Comparison of ENCODE assay signal across 1 cellular context in the genomic region with DNA sequence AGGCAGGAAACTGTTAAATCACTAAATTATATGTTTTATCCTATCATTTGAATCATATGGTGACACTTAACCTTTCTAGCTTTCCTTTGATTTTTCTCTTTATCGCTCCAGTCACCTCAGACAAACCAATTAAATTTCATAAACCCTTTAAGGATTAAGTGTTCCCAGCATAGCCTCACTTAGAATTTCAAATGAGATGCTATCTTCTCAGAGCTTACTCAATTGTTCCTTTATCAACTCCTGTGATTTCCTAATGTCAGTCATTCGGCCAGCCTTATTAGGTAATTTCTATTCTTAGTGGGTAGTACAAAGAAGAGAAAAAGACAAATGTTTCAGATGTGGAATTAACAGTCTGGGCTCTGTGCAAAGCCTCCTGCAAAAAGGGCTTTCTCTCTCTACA.
TF ChIP-seq lines count a peak whose summit lies in the region.

No MANE protein-coding gene starts in this region.

TF ChIP-seq in WTC11, 78 proteins besides CTCF, POLR2A, EP300 and RAD21 (continued from another document):
- TF ChIP-seq, protein P1, sequence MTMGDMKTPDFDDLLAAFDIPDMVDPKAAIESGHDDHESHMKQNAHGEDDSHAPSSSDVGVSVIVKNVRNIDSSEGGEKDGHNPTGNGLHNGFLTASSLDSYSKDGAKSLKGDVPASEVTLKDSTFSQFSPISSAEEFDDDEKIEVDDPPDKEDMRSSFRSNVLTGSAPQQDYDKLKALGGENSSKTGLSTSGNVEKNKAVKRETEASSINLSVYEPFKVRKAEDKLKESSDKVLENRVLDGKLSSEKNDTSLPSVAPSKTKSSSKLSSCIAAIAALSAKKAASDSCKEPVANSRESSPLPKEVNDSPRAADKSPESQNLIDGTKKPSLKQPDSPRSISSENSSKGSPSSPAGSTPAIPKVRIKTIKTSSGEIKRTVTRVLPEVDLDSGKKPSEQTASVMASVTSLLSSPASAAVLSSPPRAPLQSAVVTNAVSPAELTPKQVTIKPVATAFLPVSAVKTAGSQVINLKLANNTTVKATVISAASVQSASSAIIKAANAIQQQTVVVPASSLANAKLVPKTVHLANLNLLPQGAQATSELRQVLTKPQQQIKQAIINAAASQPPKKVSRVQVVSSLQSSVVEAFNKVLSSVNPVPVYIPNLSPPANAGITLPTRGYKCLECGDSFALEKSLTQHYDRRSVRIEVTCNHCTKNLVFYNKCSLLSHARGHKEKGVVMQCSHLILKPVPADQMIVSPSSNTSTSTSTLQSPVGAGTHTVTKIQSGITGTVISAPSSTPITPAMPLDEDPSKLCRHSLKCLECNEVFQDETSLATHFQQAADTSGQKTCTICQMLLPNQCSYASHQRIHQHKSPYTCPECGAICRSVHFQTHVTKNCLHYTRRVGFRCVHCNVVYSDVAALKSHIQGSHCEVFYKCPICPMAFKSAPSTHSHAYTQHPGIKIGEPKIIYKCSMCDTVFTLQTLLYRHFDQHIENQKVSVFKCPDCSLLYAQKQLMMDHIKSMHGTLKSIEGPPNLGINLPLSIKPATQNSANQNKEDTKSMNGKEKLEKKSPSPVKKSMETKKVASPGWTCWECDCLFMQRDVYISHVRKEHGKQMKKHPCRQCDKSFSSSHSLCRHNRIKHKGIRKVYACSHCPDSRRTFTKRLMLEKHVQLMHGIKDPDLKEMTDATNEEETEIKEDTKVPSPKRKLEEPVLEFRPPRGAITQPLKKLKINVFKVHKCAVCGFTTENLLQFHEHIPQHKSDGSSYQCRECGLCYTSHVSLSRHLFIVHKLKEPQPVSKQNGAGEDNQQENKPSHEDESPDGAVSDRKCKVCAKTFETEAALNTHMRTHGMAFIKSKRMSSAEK (CRISPR knock-in tag; IDR thresholded peaks at IDR 0.05; ENCODE audit: borderline replicate concordance), result no peak
- TF ChIP-seq, protein P2, sequence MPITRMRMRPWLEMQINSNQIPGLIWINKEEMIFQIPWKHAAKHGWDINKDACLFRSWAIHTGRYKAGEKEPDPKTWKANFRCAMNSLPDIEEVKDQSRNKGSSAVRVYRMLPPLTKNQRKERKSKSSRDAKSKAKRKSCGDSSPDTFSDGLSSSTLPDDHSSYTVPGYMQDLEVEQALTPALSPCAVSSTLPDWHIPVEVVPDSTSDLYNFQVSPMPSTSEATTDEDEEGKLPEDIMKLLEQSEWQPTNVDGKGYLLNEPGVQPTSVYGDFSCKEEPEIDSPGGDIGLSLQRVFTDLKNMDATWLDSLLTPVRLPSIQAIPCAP (CRISPR knock-in tag; IDR thresholded peaks at IDR 0.05), result no peak
- TF ChIP-seq KAT7 (CRISPR knock-in tag; IDR thresholded peaks at IDR 0.05; ENCODE audit: borderline replicate concordance), result no peak
- TF ChIP-seq, protein P3, sequence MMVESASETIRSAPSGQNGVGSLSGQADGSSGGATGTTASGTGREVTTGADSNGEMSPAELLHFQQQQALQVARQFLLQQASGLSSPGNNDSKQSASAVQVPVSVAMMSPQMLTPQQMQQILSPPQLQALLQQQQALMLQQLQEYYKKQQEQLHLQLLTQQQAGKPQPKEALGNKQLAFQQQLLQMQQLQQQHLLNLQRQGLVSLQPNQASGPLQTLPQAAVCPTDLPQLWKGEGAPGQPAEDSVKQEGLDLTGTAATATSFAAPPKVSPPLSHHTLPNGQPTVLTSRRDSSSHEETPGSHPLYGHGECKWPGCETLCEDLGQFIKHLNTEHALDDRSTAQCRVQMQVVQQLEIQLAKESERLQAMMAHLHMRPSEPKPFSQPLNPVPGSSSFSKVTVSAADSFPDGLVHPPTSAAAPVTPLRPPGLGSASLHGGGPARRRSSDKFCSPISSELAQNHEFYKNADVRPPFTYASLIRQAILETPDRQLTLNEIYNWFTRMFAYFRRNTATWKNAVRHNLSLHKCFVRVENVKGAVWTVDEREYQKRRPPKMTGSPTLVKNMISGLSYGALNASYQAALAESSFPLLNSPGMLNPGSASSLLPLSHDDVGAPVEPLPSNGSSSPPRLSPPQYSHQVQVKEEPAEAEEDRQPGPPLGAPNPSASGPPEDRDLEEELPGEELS (CRISPR knock-in tag; IDR thresholded peaks at IDR 0.05), result no peak
- TF ChIP-seq, protein P4, sequence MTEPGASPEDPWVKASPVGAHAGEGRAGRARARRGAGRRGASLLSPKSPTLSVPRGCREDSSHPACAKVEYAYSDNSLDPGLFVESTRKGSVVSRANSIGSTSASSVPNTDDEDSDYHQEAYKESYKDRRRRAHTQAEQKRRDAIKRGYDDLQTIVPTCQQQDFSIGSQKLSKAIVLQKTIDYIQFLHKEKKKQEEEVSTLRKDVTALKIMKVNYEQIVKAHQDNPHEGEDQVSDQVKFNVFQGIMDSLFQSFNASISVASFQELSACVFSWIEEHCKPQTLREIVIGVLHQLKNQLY (CRISPR knock-in tag; IDR thresholded peaks at IDR 0.05), result no peak
- no peak for TF ChIP-seq EMX1 (CRISPR knock-in tag; IDR thresholded peaks at IDR 0.05)
- no peak for TF ChIP-seq RORB (CRISPR knock-in tag; IDR thresholded peaks at IDR 0.05)
- no peak for TF ChIP-seq ZBTB21 (CRISPR knock-in tag; IDR thresholded peaks at IDR 0.05; ENCODE audit: borderline replicate concordance)
- no peak for TF ChIP-seq HMGA2 (CRISPR knock-in tag; IDR thresholded peaks at IDR 0.05)
- TF ChIP-seq, protein P5, sequence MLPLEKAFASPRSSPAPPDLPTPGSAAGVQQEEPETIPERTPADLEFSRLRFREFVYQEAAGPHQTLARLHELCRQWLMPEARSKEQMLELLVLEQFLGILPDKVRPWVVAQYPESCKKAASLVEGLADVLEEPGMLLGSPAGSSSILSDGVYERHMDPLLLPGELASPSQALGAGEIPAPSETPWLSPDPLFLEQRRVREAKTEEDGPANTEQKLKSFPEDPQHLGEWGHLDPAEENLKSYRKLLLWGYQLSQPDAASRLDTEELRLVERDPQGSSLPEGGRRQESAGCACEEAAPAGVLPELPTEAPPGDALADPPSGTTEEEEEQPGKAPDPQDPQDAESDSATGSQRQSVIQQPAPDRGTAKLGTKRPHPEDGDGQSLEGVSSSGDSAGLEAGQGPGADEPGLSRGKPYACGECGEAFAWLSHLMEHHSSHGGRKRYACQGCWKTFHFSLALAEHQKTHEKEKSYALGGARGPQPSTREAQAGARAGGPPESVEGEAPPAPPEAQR (CRISPR knock-in tag; IDR thresholded peaks at IDR 0.05), result no peak
- TF ChIP-seq, protein P6, sequence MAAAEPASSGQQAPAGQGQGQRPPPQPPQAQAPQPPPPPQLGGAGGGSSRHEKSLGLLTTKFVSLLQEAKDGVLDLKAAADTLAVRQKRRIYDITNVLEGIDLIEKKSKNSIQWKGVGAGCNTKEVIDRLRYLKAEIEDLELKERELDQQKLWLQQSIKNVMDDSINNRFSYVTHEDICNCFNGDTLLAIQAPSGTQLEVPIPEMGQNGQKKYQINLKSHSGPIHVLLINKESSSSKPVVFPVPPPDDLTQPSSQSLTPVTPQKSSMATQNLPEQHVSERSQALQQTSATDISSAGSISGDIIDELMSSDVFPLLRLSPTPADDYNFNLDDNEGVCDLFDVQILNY (CRISPR knock-in tag; IDR thresholded peaks at IDR 0.05), result no peak
- TF ChIP-seq FOXP1 (CRISPR knock-in tag; IDR thresholded peaks at IDR 0.05; ENCODE audit: borderline replicate concordance), result no peak
- TF ChIP-seq, protein P7, sequence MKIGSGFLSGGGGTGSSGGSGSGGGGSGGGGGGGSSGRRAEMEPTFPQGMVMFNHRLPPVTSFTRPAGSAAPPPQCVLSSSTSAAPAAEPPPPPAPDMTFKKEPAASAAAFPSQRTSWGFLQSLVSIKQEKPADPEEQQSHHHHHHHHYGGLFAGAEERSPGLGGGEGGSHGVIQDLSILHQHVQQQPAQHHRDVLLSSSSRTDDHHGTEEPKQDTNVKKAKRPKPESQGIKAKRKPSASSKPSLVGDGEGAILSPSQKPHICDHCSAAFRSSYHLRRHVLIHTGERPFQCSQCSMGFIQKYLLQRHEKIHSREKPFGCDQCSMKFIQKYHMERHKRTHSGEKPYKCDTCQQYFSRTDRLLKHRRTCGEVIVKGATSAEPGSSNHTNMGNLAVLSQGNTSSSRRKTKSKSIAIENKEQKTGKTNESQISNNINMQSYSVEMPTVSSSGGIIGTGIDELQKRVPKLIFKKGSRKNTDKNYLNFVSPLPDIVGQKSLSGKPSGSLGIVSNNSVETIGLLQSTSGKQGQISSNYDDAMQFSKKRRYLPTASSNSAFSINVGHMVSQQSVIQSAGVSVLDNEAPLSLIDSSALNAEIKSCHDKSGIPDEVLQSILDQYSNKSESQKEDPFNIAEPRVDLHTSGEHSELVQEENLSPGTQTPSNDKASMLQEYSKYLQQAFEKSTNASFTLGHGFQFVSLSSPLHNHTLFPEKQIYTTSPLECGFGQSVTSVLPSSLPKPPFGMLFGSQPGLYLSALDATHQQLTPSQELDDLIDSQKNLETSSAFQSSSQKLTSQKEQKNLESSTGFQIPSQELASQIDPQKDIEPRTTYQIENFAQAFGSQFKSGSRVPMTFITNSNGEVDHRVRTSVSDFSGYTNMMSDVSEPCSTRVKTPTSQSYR (CRISPR knock-in tag; IDR thresholded peaks at IDR 0.05), result no peak
TF ChIP-seq in WTC11: peak in this region for 0.
